Comparison of ENCODE assay signal across 8 cellular contexts in genomic region chr19:10269333-10270179, GRCh38. TPM values are rescaled to one million over a fixed set of nuclear protein-coding genes. Genes with fewer than 3 reads are reported as not detected.
DNase-seq lines count a peak whose midpoint lies in the region; ATAC-seq, FAIRE-seq and TF ChIP-seq lines count a peak whose summit lies in the region.

No MANE protein-coding gene starts in this region.

- dilution Hi-C loops in keratinocyte (cut with MboI; ENCODE audit: extremely low pct_ligation_motif_present, low sequenced_read_pairs): no loop called here

- peak overlapping the region; percentile 26 for H3K4me3 ChIP-seq in CD4-positive, CD25-positive, alpha-beta regulatory T cell (ENCODE audit: low read depth, low read length)
- H3K4me3 ChIP-seq in GM23248: peak overlapping the region; percentile 58
- H3K4me3 ChIP-seq in keratinocyte (ENCODE audit: control insufficient read depth in 2 of 3, extremely low read depth in 1 of 3, insufficient read depth in 2 of 3, low read depth in 1 of 3, low read length in 3 of 3): peak overlapping the region in 2 of 3 experiments; percentile 1 to 9
- peak overlapping the region; percentile 57 to 75 (median 67) for H3K4me3 ChIP-seq in spleen

- no peaks in the 10 kb centered on the region for H3K9me3 ChIP-seq in CD4-positive, CD25-positive, alpha-beta regulatory T cell (ENCODE audit: control insufficient read depth in 2 of 2, low read length in 2 of 2)
- H3K9me3 ChIP-seq in GM23248 (ENCODE audit: low read depth) (no peaks in the 10 kb centered on the region), keratinocyte (ENCODE audit: control insufficient read depth, low read depth, low read length) (no peaks in the 10 kb centered on the region), spleen (no peaks in the 10 kb centered on the region)

- TF ChIP-seq CTCF in keratinocyte (optimal IDR thresholded peaks at IDR 0.05 in 1 of 3, IDR thresholded peaks at IDR 0.05 in 1 of 3, conservative IDR thresholded peaks at IDR 0.05 in 1 of 3; ENCODE audit: extremely low read depth in 1 of 3, insufficient read depth in 2 of 3, low read length in 3 of 3) (peak; percentile 79 to 98 (median 93)), spleen (IDR thresholded peaks at IDR 0.05 in 8 of 11, conservative IDR thresholded peaks at IDR 0.05 in 3 of 11) (peak; percentile 87 to 98 (median 96))

- peak overlapping the region; percentile 69 for H3K4me2 ChIP-seq in GM23248 (ENCODE audit: unreplicated experiment)
- peak overlapping the region; percentile 78 for H3K4me2 ChIP-seq in keratinocyte (ENCODE audit: control insufficient read depth, extremely low read depth, insufficient read depth, low read depth, low read length)

- H3K27me3 ChIP-seq in CD4-positive, CD25-positive, alpha-beta regulatory T cell (ENCODE audit: control insufficient read depth, insufficient read depth, low read length): no peaks in the 10 kb centered on the region
- H3K27me3 ChIP-seq in GM23248 (replicated peaks; ENCODE audit: insufficient read depth): no peaks in the 10 kb centered on the region
- peaks cover 23% of the 10 kb centered on the region for H3K27me3 ChIP-seq in keratinocyte (ENCODE audit: control insufficient read depth, extremely low read depth, insufficient read depth, low read length)
- H3K27me3 ChIP-seq in spleen (replicated peaks in 1 of 7): no peaks in the 10 kb centered on the region

- H3K36me3 Mint-ChIP-seq in CD4-positive, CD25-positive, alpha-beta regulatory T cell: peaks cover under 1% of the 10 kb centered on the region

- H3K79me2 ChIP-seq in GM23248 (ENCODE audit: insufficient read depth) (no peaks in the 10 kb centered on the region), keratinocyte (ENCODE audit: control insufficient read depth, insufficient read depth, low read length) (no peaks in the 10 kb centered on the region)

- peak overlapping the region; percentile 60 to 92 (median 90) for H3K27ac Mint-ChIP-seq in CD4-positive, CD25-positive, alpha-beta regulatory T cell

- no peaks in the 10 kb centered on the region for H3K9me1 ChIP-seq in keratinocyte (ENCODE audit: control insufficient read depth, extremely low read depth, insufficient read depth, low read length)

- peaks cover 6% of the 10 kb centered on the region for H3K27me3 Mint-ChIP-seq in CD4-positive, CD25-positive, alpha-beta regulatory T cell

- H3K9me2 ChIP-seq in GM23248 (ENCODE audit: insufficient read depth): no peaks in the 10 kb centered on the region

- H3K36me3 ChIP-seq in CD4-positive, CD25-positive, alpha-beta regulatory T cell (ENCODE audit: control insufficient read depth, insufficient read depth, low read length): no peaks in the 10 kb centered on the region
- H3K36me3 ChIP-seq in GM23248 (ENCODE audit: low read depth) (no peaks in the 10 kb centered on the region), keratinocyte (ENCODE audit: control insufficient read depth in 2 of 2, extremely low read depth in 1 of 2, insufficient read depth in 2 of 2, low read length in 2 of 2) (no peaks in the 10 kb centered on the region), spleen (peaks cover 0 to 20% (median 4%) of the 10 kb centered on the region in 6 donors)

- peaks cover 29% of the 10 kb centered on the region for H3K4me1 ChIP-seq in CD4-positive, CD25-positive, alpha-beta regulatory T cell (ENCODE audit: control insufficient read depth, insufficient read depth, low read length, poor library complexity, severe bottlenecking)
- H3K4me1 ChIP-seq in GM23248 (ENCODE audit: insufficient read depth) (no peaks in the 10 kb centered on the region), keratinocyte (ENCODE audit: control insufficient read depth, extremely low read depth, insufficient read depth, low read length) (peaks cover 9% of the 10 kb centered on the region), spleen (peaks cover 7 to 92% (median 56%) of the 10 kb centered on the region in 6 donors)

- in situ Hi-C loops in GM23248 (cut with MboI): loop anchor here (5.0 kb wide), 1 partner anchor 118 kb away; no protein-coding TSS in a partner anchor

- TF ChIP-seq POLR2A in spleen (IDR thresholded peaks at IDR 0.05): no peak

- peak overlapping the region; percentile 92 for H3K27ac ChIP-seq in CD4-positive, CD25-positive, alpha-beta regulatory T cell (ENCODE audit: insufficient read depth, low read length, poor library complexity, severe bottlenecking)
- H3K27ac ChIP-seq in GM23248 (no peak overlapping the region), caudate nucleus (ENCODE audit: low read depth, low read length) (peak overlapping the region; percentile 82), keratinocyte (ENCODE audit: control insufficient read depth, insufficient read depth, low read length) (no peak overlapping the region), spleen (peak overlapping the region; percentile 78 to 99 (median 98))

- intact Hi-C loops in spleen (cut with DNase I; ENCODE audit: low total_unique reads): loop anchor here (2.0 to 10.0 kb wide), 2 partner anchors 65 to 119 kb away; partner anchors contain the start of genes ICAM3 and RAVER1

- peak overlapping the region; percentile 88 to 96 (median 92) for H3K4me3 Mint-ChIP-seq in CD4-positive, CD25-positive, alpha-beta regulatory T cell

- 4 to 5% methylated on average over 58 to 59 of the region's 59 CpGs for WGBS in GM23248 (ENCODE audit: low coverage in 1 of 2, low lambda C conversion rate in 2 of 2, missing lambda C conversion rate in 2 of 2), 2 experiments
- 2 to 5% (median 3%) methylated on average over 33 to 59 of the region's 59 CpGs for WGBS in spleen, 5 donors

- peak; percentile 75 to 86 (median 85) for DNase-seq in CD4-positive, CD25-positive, alpha-beta regulatory T cell
- DNase-seq in GM23248: peak; percentile 87
- DNase-seq in NCI-H2196 (lab: John Stamatoyannopoulos, UW; ENCODE audit: unreplicated experiment): peak; percentile 85
- DNase-seq in activated CD4-positive, CD25-positive, alpha-beta regulatory T cell treated with anti-CD3 and anti-CD28 coated beads, Interleukin-2, amount 50 U/mL, for 16 hours (ENCODE audit: low read depth, low spot score): peak; percentile 73
- DNase-seq in caudate nucleus (lab: John Stamatoyannopoulos, UW): peak in 54 of 61 donors; percentile 4 to 80 (median 49)
- DNase-seq in keratinocyte (ENCODE audit: low read depth, low spot score): no peak
- peak; percentile 97 for DNase-seq in spleen
- DNase-seq in cerebellar nuclear complex (lab: John Stamatoyannopoulos, UW): no peak

- H3K9ac ChIP-seq in GM23248 (peak overlapping the region; percentile 73), keratinocyte (ENCODE audit: control insufficient read depth, extremely low read depth, insufficient read depth, low read length) (peak overlapping the region; percentile 15)

- no peaks in the 10 kb centered on the region for H3F3A ChIP-seq in GM23248 (ENCODE audit: insufficient read depth)

- ATAC-seq in CD4-positive, CD25-positive, alpha-beta regulatory T cell (ENCODE audit: low read depth in 2 of 2): peak; percentile 55 to 62

- H2AFZ ChIP-seq in GM23248 (peak overlapping the region; percentile 79), keratinocyte (ENCODE audit: control insufficient read depth, low read length) (peak overlapping the region; percentile 15)

- FAIRE-seq in keratinocyte (lab: Jason Lieb, UNC): no peak

- no peaks in the 10 kb centered on the region for H3K9me3 Mint-ChIP-seq in CD4-positive, CD25-positive, alpha-beta regulatory T cell

- H4K20me1 ChIP-seq in GM23248 (ENCODE audit: insufficient read depth) (no peaks in the 10 kb centered on the region), keratinocyte (ENCODE audit: control insufficient read depth, extremely low read depth, insufficient read depth, low read length) (no peaks in the 10 kb centered on the region)

- peaks cover 6 to 41% (median 21%) of the 10 kb centered on the region in 4 donors for H3K4me1 Mint-ChIP-seq in CD4-positive, CD25-positive, alpha-beta regulatory T cell

RNA-seq across cellular contexts. Expression of gene ICAM1, which starts 1.4 kb away (rescaled TPM):
- total RNA-seq in CD4-positive, CD25-positive, alpha-beta regulatory T cell: 13.7 TPM
- polyA plus RNA-seq in CD4-positive, CD25-positive, alpha-beta regulatory T cell: 1 to 10 TPM; 4.8 to 8.2 (median 6.9) TPM
- total RNA-seq in GM23248 (2014; rRNA removed; shearing (Covaris generic)): 21.6 and 22.3 TPM in 2 replicates
- polyA plus RNA-seq in GM23248 (2016; fragmentation: Nextera tagmentation; extraction: Ambion mirVana): 23.6 and 24.4 TPM in 2 replicates
- polyA plus RNA-seq in keratinocyte: 0.30 to 0.56 TPM (median 0.35 TPM) in 3 replicates
- 1.3 TPM for polyA plus RNA-seq in keratinocyte (2011; ENCODE audit: low read depth)
- 0.29 and 0.57 TPM in 2 replicates for polyA plus RNA-seq in keratinocyte (2011; cell fraction: cytosol; rRNA removed)
- 2.2 and 2.9 TPM in 2 replicates for polyA plus RNA-seq in keratinocyte (2011; cell fraction: nucleus; rRNA removed)
- 0.48 and 0.51 TPM in 2 replicates for polyA plus RNA-seq in keratinocyte (2012; ENCODE audit: low replicate concordance)
- polyA minus RNA-seq in keratinocyte: 0.30 to 0.42 TPM in 2 of 3 replicates, not detected in the other
- 2.7 TPM for polyA minus RNA-seq in keratinocyte (2011; cell fraction: cytosol; rRNA and poly(A)+ RNA removed)
- 2.3 and 2.5 TPM in 2 replicates for polyA minus RNA-seq in keratinocyte (2011; cell fraction: nucleus; rRNA and poly(A)+ RNA removed)
- 100 to 1,000 TPM in 5 of 7 donors, 10 to 100 TPM in 2; 84.4 to 163 (median 116) TPM for total RNA-seq in spleen
- polyA plus RNA-seq in spleen: 10 to 100 TPM; 12.8 to 22.2 (median 15.1) TPM

RNA-seq across cellular contexts. Expression of gene ICAM4, which starts 17.2 kb away (rescaled TPM):
- 0.67 TPM for total RNA-seq in CD4-positive, CD25-positive, alpha-beta regulatory T cell
- under 1 TPM; 0.20 to 0.67 (median 0.41) TPM for polyA plus RNA-seq in CD4-positive, CD25-positive, alpha-beta regulatory T cell
- 1.1 and 3.7 TPM in 2 replicates for total RNA-seq in GM23248 (2014; rRNA removed; shearing (Covaris generic))
- 0.44 and 1.3 TPM in 2 replicates for polyA plus RNA-seq in GM23248 (2016; fragmentation: Nextera tagmentation; extraction: Ambion mirVana)
- 0.18 to 0.35 TPM (median 0.25 TPM) in 3 replicates for polyA plus RNA-seq in keratinocyte
- not detected for polyA plus RNA-seq in keratinocyte (2011; ENCODE audit: low read depth)
- polyA plus RNA-seq in keratinocyte (2011; cell fraction: cytosol; rRNA removed): 0.11 and 0.38 TPM in 2 replicates
- 0.21 and 0.23 TPM in 2 replicates for polyA plus RNA-seq in keratinocyte (2011; cell fraction: nucleus; rRNA removed)
- polyA plus RNA-seq in keratinocyte (2012; ENCODE audit: low replicate concordance): 0.16 and 0.23 TPM in 2 replicates
- polyA minus RNA-seq in keratinocyte: 0.43 to 0.49 TPM in 2 of 3 replicates, not detected in the other
- not detected for polyA minus RNA-seq in keratinocyte (2011; cell fraction: cytosol; rRNA and poly(A)+ RNA removed)
- not detected in 2 replicates for polyA minus RNA-seq in keratinocyte (2011; cell fraction: nucleus; rRNA and poly(A)+ RNA removed)
- 1 to 10 TPM; 1.2 to 3.7 (median 1.6) TPM for total RNA-seq in spleen
- under 1 TPM; 0.48 to 0.57 (median 0.49) TPM for polyA plus RNA-seq in spleen

RNA-seq across cellular contexts. Expression of gene MRPL4, which starts 17.5 kb away (rescaled TPM):
- total RNA-seq in CD4-positive, CD25-positive, alpha-beta regulatory T cell: 37.0 TPM
- polyA plus RNA-seq in CD4-positive, CD25-positive, alpha-beta regulatory T cell: 10 to 100 TPM; 24.9 to 36.6 (median 32.4) TPM
- total RNA-seq in GM23248 (2014; rRNA removed; shearing (Covaris generic)): 101 and 103 TPM in 2 replicates
- polyA plus RNA-seq in GM23248 (2016; fragmentation: Nextera tagmentation; extraction: Ambion mirVana) (71.6 and 73.9 TPM in 2 replicates), keratinocyte (29.4 to 58.1 TPM (median 43.0 TPM) in 3 replicates), spleen (10 to 100 TPM; 31.5 to 60.5 (median 46.0) TPM)
- polyA plus RNA-seq in keratinocyte (2011; ENCODE audit: low read depth): 14.1 TPM
- polyA plus RNA-seq in keratinocyte (2011; cell fraction: cytosol; rRNA removed): 39.8 and 76.5 TPM in 2 replicates
- 41.3 and 60.9 TPM in 2 replicates for polyA plus RNA-seq in keratinocyte (2011; cell fraction: nucleus; rRNA removed)
- 55.0 and 77.2 TPM in 2 replicates for polyA plus RNA-seq in keratinocyte (2012; ENCODE audit: low replicate concordance)
- polyA minus RNA-seq in keratinocyte: 15.5 to 72.9 TPM (median 16.8 TPM) in 3 replicates
- 53.5 TPM for polyA minus RNA-seq in keratinocyte (2011; cell fraction: cytosol; rRNA and poly(A)+ RNA removed)
- polyA minus RNA-seq in keratinocyte (2011; cell fraction: nucleus; rRNA and poly(A)+ RNA removed): 13.9 and 17.1 TPM in 2 replicates
- total RNA-seq in spleen: 10 to 100 TPM; 32.7 to 52.3 (median 37.2) TPM

RNA-seq across cellular contexts. Expression of gene ICAM5, which starts 20.2 kb away (rescaled TPM):
- total RNA-seq in CD4-positive, CD25-positive, alpha-beta regulatory T cell: 0.20 TPM
- polyA plus RNA-seq in CD4-positive, CD25-positive, alpha-beta regulatory T cell: not detected
- 45.4 and 48.7 TPM in 2 replicates for total RNA-seq in GM23248 (2014; rRNA removed; shearing (Covaris generic))
- polyA plus RNA-seq in GM23248 (2016; fragmentation: Nextera tagmentation; extraction: Ambion mirVana) (8.8 and 9.8 TPM in 2 replicates), keratinocyte (0.20 to 0.55 TPM (median 0.43 TPM) in 3 replicates), spleen (under 1 TPM; 0.07 to 0.29 (median 0.21) TPM)
- polyA plus RNA-seq in keratinocyte (2011; ENCODE audit: low read depth): 0.20 TPM
- 0.02 and 0.09 TPM in 2 replicates for polyA plus RNA-seq in keratinocyte (2011; cell fraction: cytosol; rRNA removed)
- polyA plus RNA-seq in keratinocyte (2011; cell fraction: nucleus; rRNA removed): 2.2 and 5.0 TPM in 2 replicates
- 0.28 and 0.66 TPM in 2 replicates for polyA plus RNA-seq in keratinocyte (2012; ENCODE audit: low replicate concordance)
- 0.10 TPM in 1 of 3 replicates, not detected in the others for polyA minus RNA-seq in keratinocyte
- polyA minus RNA-seq in keratinocyte (2011; cell fraction: cytosol; rRNA and poly(A)+ RNA removed): not detected
- polyA minus RNA-seq in keratinocyte (2011; cell fraction: nucleus; rRNA and poly(A)+ RNA removed): 0.32 and 0.47 TPM in 2 replicates
- 1 to 10 TPM in 4 of 7 donors, under 1 TPM in 3; 0.33 to 1.4 (median 1.0) TPM for total RNA-seq in spleen

RNA-seq across cellular contexts. Expression of gene S1PR2, which starts 38.4 kb away (rescaled TPM):
- total RNA-seq in CD4-positive, CD25-positive, alpha-beta regulatory T cell: 20.9 TPM
- polyA plus RNA-seq in CD4-positive, CD25-positive, alpha-beta regulatory T cell: 1 to 10 TPM; 2.9 to 3.8 (median 3.2) TPM
- 20.3 and 24.9 TPM in 2 replicates for total RNA-seq in GM23248 (2014; rRNA removed; shearing (Covaris generic))
- polyA plus RNA-seq in GM23248 (2016; fragmentation: Nextera tagmentation; extraction: Ambion mirVana): 35.1 and 35.4 TPM in 2 replicates
- polyA plus RNA-seq in keratinocyte: 1.6 to 2.6 TPM (median 2.2 TPM) in 3 replicates
- polyA plus RNA-seq in keratinocyte (2011; ENCODE audit: low read depth): 0.26 TPM
- polyA plus RNA-seq in keratinocyte (2011; cell fraction: cytosol; rRNA removed): 1.9 and 2.6 TPM in 2 replicates
- 2.4 and 3.1 TPM in 2 replicates for polyA plus RNA-seq in keratinocyte (2011; cell fraction: nucleus; rRNA removed)
- polyA plus RNA-seq in keratinocyte (2012; ENCODE audit: low replicate concordance): 2.1 and 2.6 TPM in 2 replicates
- polyA minus RNA-seq in keratinocyte: 6.7 to 13.0 TPM (median 11.7 TPM) in 3 replicates
- polyA minus RNA-seq in keratinocyte (2011; cell fraction: cytosol; rRNA and poly(A)+ RNA removed): 12.1 TPM
- polyA minus RNA-seq in keratinocyte (2011; cell fraction: nucleus; rRNA and poly(A)+ RNA removed): 4.4 and 4.7 TPM in 2 replicates
- 1 to 10 TPM; 1.6 to 6.1 (median 3.6) TPM for total RNA-seq in spleen
- polyA plus RNA-seq in spleen: 1 to 10 TPM; 1.4 to 3.0 (median 1.8) TPM

Comparison
In these comparisons a context has a peak if more than half of its experiments do, and no peak if none do; other contexts are left out.
1. DNase-seq: peak in CD4-positive, CD25-positive, alpha-beta regulatory T cell (3 of 3), GM23248 (single experiment), NCI-H2196 (single experiment), activated CD4-positive, CD25-positive, alpha-beta regulatory T cell treated with anti-CD3 and anti-CD28 coated beads, Interleukin-2, amount 50 U/mL, for 16 hours (single experiment), caudate nucleus (54 of 61) and spleen (single experiment); none in keratinocyte (single experiment) and cerebellar nuclear complex (0 of 2).
2. H3K27ac ChIP-seq: peak in CD4-positive, CD25-positive, alpha-beta regulatory T cell (single experiment), caudate nucleus (single experiment) and spleen (8 of 8); none in GM23248 (single experiment) and keratinocyte (single experiment).
3. H3K4me3 ChIP-seq: peak in every context shown above with its lines; median percentile 67 in spleen; 58 in GM23248; 26 in CD4-positive, CD25-positive, alpha-beta regulatory T cell; 5 in keratinocyte.